Comparison of ENCODE assay signal across 19 cellular contexts in genomic region chr22:46974631-46975585, GRCh38.
"Had no signal": no experiment of that assay in that cellular context is flagged by ENCODE, and none has a peak within 500 bp of the region (broad histone marks: within the 10 kb centered on the region; RNA-seq: fewer than 3 reads in every experiment).

No MANE protein-coding gene starts in this region.

- DNase-seq: activated CD4-positive, alpha-beta memory T cell treated with anti-CD3 and anti-CD28 coated beads, Interleukin-2, amount 10 ng/mL, durations not matched to agents 7 days and 5 days; activated CD4-positive, alpha-beta T cell treated with anti-CD3 and anti-CD28 coated beads for 36 hours; activated naive CD4-positive, alpha-beta T cell treated with Interleukin-2 at 50 U/mL for 16 hours; activated T-cell treated with anti-CD3 and anti-CD28 coated beads, Interleukin-2, amount 50 U/mL, for 24 hours; anterior cingulate cortex; brain microvascular endothelial cell; central memory CD4-positive, alpha-beta T cell; colonic mucosa; left ventricle myocardium superior; naive thymus-derived CD4-positive, alpha-beta T cell; stimulated activated CD4-positive, alpha-beta T cell treated with anti-CD3 and anti-CD28 coated beads, Interleukin-2, amount 100 ng/mL, for 24 hours; testis had no signal

- H3K27me3 ChIP-seq: brain microvascular endothelial cell, colonic mucosa, gastroesophageal sphincter, heart left ventricle, neutrophil, SJSA1, testis had no signal

- H3K4me1 ChIP-seq: colonic mucosa, SJSA1 had no signal

- ATAC-seq: activated CD4-positive, alpha-beta T cell treated with anti-CD3 and anti-CD28 coated beads for 36 hours; gastroesophageal sphincter; heart left ventricle; left ventricle myocardium superior; naive thymus-derived CD4-positive, alpha-beta T cell had no signal

- H3K36me3 ChIP-seq: colonic mucosa, SJSA1 had no signal

- H3K4me3 Mint-ChIP-seq: activated CD4-positive, alpha-beta memory T cell treated with anti-CD3 and anti-CD28 coated beads, Interleukin-2, amount 10 ng/mL, durations not matched to agents 7 days and 5 days; activated CD4-positive, alpha-beta T cell treated with anti-CD3 and anti-CD28 coated beads for 36 hours; activated T-cell treated with anti-CD3 and anti-CD28 coated beads, Interleukin-2, amount 50 U/mL, for 24 hours; naive thymus-derived CD4-positive, alpha-beta T cell; T-helper 2 cell treated with Interferon-gamma antibody and Interleukin-4, amounts not matched to agents 5 μg/mL and 100 μg/mL, for 36 hours; type B pancreatic cell had no signal

- H3K9me3 Mint-ChIP-seq: activated CD4-positive, alpha-beta memory T cell treated with anti-CD3 and anti-CD28 coated beads, Interleukin-2, amount 10 ng/mL, durations not matched to agents 7 days and 5 days; activated T-cell treated with anti-CD3 and anti-CD28 coated beads, Interleukin-2, amount 50 U/mL, for 24 hours; activated T-helper 2 cell treated with anti-CD3 and anti-CD28 coated beads, Interferon-gamma antibody, Interleukin-2, Interleukin-4, amounts not matched to agents 10 μg/mL and 5 μg/mL and 100 μg/mL, durations not matched to agents 14 hours and 24 hours and 36 hours; T-helper 2 cell treated with Interferon-gamma antibody and Interleukin-4, amounts not matched to agents 5 μg/mL and 100 μg/mL, for 36 hours; type B pancreatic cell had no signal

- H3K27ac Mint-ChIP-seq: activated CD4-positive, alpha-beta memory T cell treated with anti-CD3 and anti-CD28 coated beads, Interleukin-2, amount 10 ng/mL, durations not matched to agents 7 days and 5 days; activated CD4-positive, alpha-beta T cell treated with anti-CD3 and anti-CD28 coated beads for 36 hours; activated T-cell treated with anti-CD3 and anti-CD28 coated beads, Interleukin-2, amount 50 U/mL, for 24 hours; activated T-helper 2 cell treated with anti-CD3 and anti-CD28 coated beads, Interferon-gamma antibody, Interleukin-2, Interleukin-4, amounts not matched to agents 10 μg/mL and 5 μg/mL and 100 μg/mL, durations not matched to agents 14 hours and 24 hours and 36 hours; T-helper 2 cell treated with Interferon-gamma antibody and Interleukin-4, amounts not matched to agents 5 μg/mL and 100 μg/mL, for 36 hours; type B pancreatic cell had no signal

- H3K9me3 ChIP-seq: colonic mucosa, gastroesophageal sphincter, heart left ventricle, neutrophil, SJSA1, testis had no signal

- H3K4me3 ChIP-seq: colonic mucosa, gastroesophageal sphincter, heart left ventricle, SJSA1, testis had no signal

- H3K27ac ChIP-seq: brain microvascular endothelial cell, colonic mucosa, gastroesophageal sphincter, heart left ventricle, neutrophil, SJSA1, testis had no signal

- H3K27me3 Mint-ChIP-seq: activated CD4-positive, alpha-beta memory T cell treated with anti-CD3 and anti-CD28 coated beads, Interleukin-2, amount 10 ng/mL, durations not matched to agents 7 days and 5 days; activated CD4-positive, alpha-beta T cell treated with anti-CD3 and anti-CD28 coated beads for 36 hours; activated T-cell treated with anti-CD3 and anti-CD28 coated beads, Interleukin-2, amount 50 U/mL, for 24 hours; naive thymus-derived CD4-positive, alpha-beta T cell; type B pancreatic cell had no signal
